In genomic region chr4:123649644-123650356, GRCh38 we compare ENCODE assay signal across 8 cellular contexts.
DNase-seq lines count a peak whose midpoint lies in the region; ATAC-seq and TF ChIP-seq lines count a peak whose summit lies in the region.

No MANE protein-coding gene starts in this region.

- no peak overlapping the region for H3K4me3 Mint-ChIP-seq in endothelial cell (ENCODE audit: unreplicated experiment)
- H3K4me3 Mint-ChIP-seq in neural progenitor cell, result peak overlapping the region; percentile 67

- DNase-seq in NCI-H2227 (lab: John Stamatoyannopoulos, UW; ENCODE audit: unreplicated experiment) (peak; percentile 34), endothelial cell (ENCODE audit: low spot score) (no peak), neural progenitor cell (ENCODE audit: low spot score) (peak; percentile 38), GM10266 (ENCODE audit: extremely low spot score) (no peak), putamen (ENCODE audit: low spot score) (no peak), CD1c-positive myeloid dendritic cell (ENCODE audit: extremely low spot score) (no peak)

- H4K20me1 ChIP-seq in neural progenitor cell (ENCODE audit: low read depth), result no peaks in the 10 kb centered on the region

- H3K9me3 ChIP-seq in neural progenitor cell (ENCODE audit: low read depth), result no peaks in the 10 kb centered on the region

- H3K36me3 Mint-ChIP-seq in endothelial cell (ENCODE audit: low read depth, unreplicated experiment) (peaks cover 11% of the 10 kb centered on the region), neural progenitor cell (peaks cover 12% of the 10 kb centered on the region)

- H3K27ac ChIP-seq in neural progenitor cell, result no peak overlapping the region

- H3K36me3 ChIP-seq in neural progenitor cell, result no peaks in the 10 kb centered on the region

- TF ChIP-seq CTCF in endothelial cell (IDR thresholded peaks at IDR 0.05; ENCODE audit: unreplicated experiment), result no peak
- no peak for TF ChIP-seq CTCF in neural progenitor cell (IDR thresholded peaks at IDR 0.05)
- no peak for TF ChIP-seq CTCF in GM10266 (IDR thresholded peaks at IDR 0.05; ENCODE audit: control insufficient read depth, insufficient read depth, low read depth, missing control alignments)

- ATAC-seq in GM18498 (IDR thresholded peaks at IDR 0.05; ENCODE audit: unreplicated experiment), result peak; percentile 50
- ATAC-seq in HG02885 (IDR thresholded peaks at IDR 0.05; ENCODE audit: poor library complexity, unreplicated experiment), result peak; percentile 23

- no peak overlapping the region for H3K4me2 ChIP-seq in neural progenitor cell

- no peaks in the 10 kb centered on the region for H3K27me3 ChIP-seq in neural progenitor cell

- H3K79me2 ChIP-seq in neural progenitor cell (ENCODE audit: low read depth), result no peaks in the 10 kb centered on the region

- H3F3A ChIP-seq in neural progenitor cell (ENCODE audit: low read depth), result no peaks in the 10 kb centered on the region

- no peak overlapping the region for H3K9ac ChIP-seq in neural progenitor cell

- peak overlapping the region; percentile 4 for H2AFZ ChIP-seq in neural progenitor cell (replicated peaks)

- H3K4me3 ChIP-seq in neural progenitor cell, result no peak overlapping the region

- peaks cover 12% of the 10 kb centered on the region for H3K4me1 Mint-ChIP-seq in endothelial cell (ENCODE audit: unreplicated experiment)
- peaks cover 40% of the 10 kb centered on the region for H3K4me1 Mint-ChIP-seq in neural progenitor cell

- H3K27ac Mint-ChIP-seq in endothelial cell (ENCODE audit: unreplicated experiment) (peak overlapping the region; percentile 84), neural progenitor cell (peak overlapping the region; percentile 95)

- H3K9me3 Mint-ChIP-seq in endothelial cell (ENCODE audit: unreplicated experiment), result no peaks in the 10 kb centered on the region
- H3K9me3 Mint-ChIP-seq in neural progenitor cell, result peaks cover 11% of the 10 kb centered on the region

- H3K4me1 ChIP-seq in neural progenitor cell, result peaks cover 15% of the 10 kb centered on the region

- H3K27me3 Mint-ChIP-seq in endothelial cell (ENCODE audit: unreplicated experiment) (no peaks in the 10 kb centered on the region), neural progenitor cell (ENCODE audit: insufficient read depth, low read depth) (no peaks in the 10 kb centered on the region)

Comparison
In these comparisons a context has a peak if more than half of its experiments do, and no peak if none do; other contexts are left out.
1. DNase-seq: peak in NCI-H2227 (single experiment) and neural progenitor cell (single experiment); none in endothelial cell (single experiment), GM10266 (single experiment), putamen (single experiment) and CD1c-positive myeloid dendritic cell (single experiment).